ENCODE assay signal across 25 cellular contexts in the genomic region with DNA sequence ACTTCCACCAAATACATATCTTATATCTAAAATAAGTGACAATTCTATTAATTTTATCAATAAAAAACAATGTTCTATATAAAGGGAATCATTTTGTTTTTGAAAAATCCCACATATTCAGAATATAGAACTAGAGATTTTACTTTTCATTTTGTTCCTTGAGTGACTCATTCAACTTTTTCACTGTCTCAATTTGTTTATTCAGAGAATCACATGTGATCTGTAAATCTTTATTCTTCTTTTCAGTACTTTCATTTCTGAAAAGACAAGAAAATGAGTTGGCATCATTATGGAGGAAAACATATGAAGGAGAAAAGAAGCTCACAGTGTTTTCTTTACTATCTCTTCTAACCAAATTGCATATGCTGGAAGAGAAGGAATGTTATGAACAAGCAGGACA. TPM values are rescaled to one million over a fixed set of nuclear protein-coding genes. Genes with fewer than 3 reads are reported as not detected.
DNase-seq lines count a peak whose midpoint lies in the region; ATAC-seq, FAIRE-seq and TF ChIP-seq lines count a peak whose summit lies in the region.
"Had no signal": no experiment of that assay in that cellular context is flagged by ENCODE, and none has a peak within 500 bp of the region (broad histone marks: within the 10 kb centered on the region; RNA-seq: fewer than 3 reads in every experiment).

No MANE protein-coding gene starts in this region.

- no peak overlapping the region for H2AFZ ChIP-seq in mammary epithelial cell (ENCODE audit: low read depth, low read length)

- dilution Hi-C loops in mammary epithelial cell (cut with HindIII; ENCODE audit: low sequenced_read_pairs): no loop called here

- TF ChIP-seq CTCF in cardiac muscle cell (IDR thresholded peaks at IDR 0.05; ENCODE audit: low read depth, low read length): no peak
- no peak for TF ChIP-seq CTCF in kidney (IDR thresholded peaks at IDR 0.05; ENCODE audit: borderline replicate concordance, extremely low read depth, insufficient read depth)
- TF ChIP-seq CTCF in mammary epithelial cell (conservative IDR thresholded peaks at IDR 0.05 in 1 of 2, IDR thresholded peaks at IDR 0.05 in 1 of 2; ENCODE audit: extremely low read depth in 1 of 2, insufficient read depth in 1 of 2, low read depth in 1 of 2, low read length in 2 of 2): no peak
- TF ChIP-seq CTCF in stomach (IDR thresholded peaks at IDR 0.05): no peak

- intact Hi-C loops in Right ventricle myocardium inferior (cut with DNase I): no loop called here
- intact Hi-C loops in kidney (cut with DNase I): no loop called here
- intact Hi-C loops in mammary epithelial cell (cut with micrococcal nuclease): loop anchor here (5.0 kb wide), 1 partner anchor 132 kb away; no protein-coding TSS in a partner anchor
- intact Hi-C loops in stomach (cut with DNase I; ENCODE audit: low total_unique reads): no loop called here

- H3K4me2 ChIP-seq in mammary epithelial cell (ENCODE audit: insufficient read depth, low read depth, low read length): no peak overlapping the region
- H3K4me2 ChIP-seq: smooth muscle cell had no signal

- H3K4me1 ChIP-seq in cardiac muscle cell (ENCODE audit: low read depth): peaks cover 30% of the 10 kb centered on the region
- H3K4me1 ChIP-seq in kidney (ENCODE audit: control insufficient read depth in 1 of 2, insufficient read depth in 1 of 2, low read depth in 1 of 2, low read length in 2 of 2): peaks cover 0 to 3% of the 10 kb centered on the region in 2 donors
- no peaks in the 10 kb centered on the region for H3K4me1 ChIP-seq in mammary epithelial cell (ENCODE audit: insufficient read depth, low read length)
- peaks cover 0 to 11% (median 0%) of the 10 kb centered on the region in 4 donors for H3K4me1 ChIP-seq in stomach
- H3K4me1 ChIP-seq: BE2C had no signal

- no peak overlapping the region for H3K9ac ChIP-seq in kidney (ENCODE audit: low read length in 2 of 2)
- H3K9ac ChIP-seq in mammary epithelial cell (ENCODE audit: insufficient read depth, low read length): no peak overlapping the region

- BruUV-seq in mammary epithelial cell (replicated peaks; lab: Mats Ljungman, UMichigan): no TSS peak

- no peak overlapping the region for H3K4me3 ChIP-seq in cardiac muscle cell
- no peak overlapping the region for H3K4me3 ChIP-seq in kidney (ENCODE audit: low read length in 2 of 2)
- no peak overlapping the region for H3K4me3 ChIP-seq in mammary epithelial cell (replicated peaks in 1 of 3; ENCODE audit: insufficient read depth in 1 of 3, low read depth in 2 of 3, low read length in 3 of 3)
- no peak overlapping the region for H3K4me3 ChIP-seq in stomach
- H3K4me3 ChIP-seq: coronary artery, esophagus muscularis mucosa, ovary, smooth muscle cell, transverse colon had no signal

- TF ChIP-seq EP300 in stomach (IDR thresholded peaks at IDR 0.05): no peak

- FAIRE-seq in kidney (lab: Jason Lieb, UNC): peak; percentile 89
- FAIRE-seq: H1 had no signal

- H3K36me3 ChIP-seq in cardiac muscle cell (no peaks in the 10 kb centered on the region), kidney (ENCODE audit: control insufficient read depth in 1 of 2, insufficient read depth in 2 of 2, low read length in 2 of 2) (no peaks in the 10 kb centered on the region), mammary epithelial cell (ENCODE audit: insufficient read depth, low read length) (peaks cover 21% of the 10 kb centered on the region), stomach (peaks cover 0 to 9% (median 0%) of the 10 kb centered on the region in 4 donors)
- H3K36me3 ChIP-seq: ovary, transverse colon had no signal

- H4K20me1 ChIP-seq in mammary epithelial cell (ENCODE audit: insufficient read depth, low read length): no peaks in the 10 kb centered on the region

- CTCF ChIA-PET in mammary epithelial cell (lab: Charles Lee; ENCODE audit: low non-redundant PET): no interaction called here

- no peak for TF ChIP-seq POLR2A in stomach (IDR thresholded peaks at IDR 0.05)

- in situ Hi-C loops in mammary epithelial cell (cut with MboI; ENCODE audit: low sequenced_read_pairs in 2 of 2): loop anchor here (5.0 kb wide), 2 partner anchors 62 to 67 kb away; no protein-coding TSS in a partner anchor

- peak overlapping the region; percentile 77 for H3K27ac ChIP-seq in cardiac muscle cell
- peak overlapping the region; percentile 56 to 71 for H3K27ac ChIP-seq in kidney (ENCODE audit: low read depth in 2 of 2, low read length in 2 of 2)
- no peak overlapping the region for H3K27ac ChIP-seq in mammary epithelial cell (ENCODE audit: insufficient read depth, low read depth, low read length)
- H3K27ac ChIP-seq in stomach: no peak overlapping the region
- H3K27ac ChIP-seq: coronary artery, esophagus muscularis mucosa, ovary had no signal

- H3K9me3 ChIP-seq in cardiac muscle cell (ENCODE audit: low read depth): no peaks in the 10 kb centered on the region
- H3K9me3 ChIP-seq in kidney (ENCODE audit: control insufficient read depth in 1 of 2, low read length in 2 of 2): no peaks in the 10 kb centered on the region
- H3K9me3 ChIP-seq in mammary epithelial cell (replicated peaks; ENCODE audit: insufficient read depth, low read length): no peaks in the 10 kb centered on the region
- H3K9me3 ChIP-seq in stomach: no peaks in the 10 kb centered on the region
- H3K9me3 ChIP-seq: BE2C, esophagus muscularis mucosa, ovary, transverse colon had no signal

- no peaks in the 10 kb centered on the region for H3K79me2 ChIP-seq in mammary epithelial cell (ENCODE audit: insufficient read depth, low read length)

- DNase-seq in cardiac muscle cell (ENCODE audit: low read depth in 1 of 2, low spot score in 1 of 2) (no peak), Right ventricle myocardium inferior (ENCODE audit: missing footprints) (no peak), amniotic epithelial cell (ENCODE audit: low read depth) (peak; percentile 11), kidney (no peak), mammary epithelial cell (no peak), stomach (no peak), hepatic stellate cell (ENCODE audit: low spot score) (no peak)
- DNase-seq: activated naive CD8-positive, alpha-beta T cell treated with anti-CD3 and anti-CD28 coated beads, Interleukin-2, amount 50 U/mL, for 24 hours; activated T-cell treated with anti-CD3 and anti-CD28 coated beads, Interleukin-2, amount 50 U/mL, for 4 hours; BE2C; DMS53; effector memory CD4-positive, alpha-beta T cell; hypothalamus; NCI-H1105; NCI-H1930; NCI-H526; ovary; stimulated activated CD4-positive, alpha-beta T cell treated with anti-CD3 and anti-CD28 coated beads, Interleukin-1b, Interleukin-23, amount 100 ng/mL, for 48 hours; transverse colon had no signal

- ATAC-seq in Right ventricle myocardium inferior (no peak), HG02588 (IDR thresholded peaks at IDR 0.05; ENCODE audit: unreplicated experiment) (no peak)
- ATAC-seq: activated naive CD8-positive, alpha-beta T cell treated with anti-CD3 and anti-CD28 coated beads, Interleukin-2, amount 50 U/mL, for 24 hours; activated T-cell treated with anti-CD3 and anti-CD28 coated beads, Interleukin-2, amount 50 U/mL, for 4 hours; natural killer cell treated with Interleukin-12 subunit alpha and Interleukin-12 subunit beta and Interleukin-15 and Interleukin-18, amount 100 ng/mL, for 72 hours had no signal

- H3K27me3 ChIP-seq in cardiac muscle cell (no peaks in the 10 kb centered on the region), mammary epithelial cell (ENCODE audit: insufficient read depth, low read length) (no peaks in the 10 kb centered on the region), stomach (no peaks in the 10 kb centered on the region)
- H3K27me3 ChIP-seq: BE2C, esophagus muscularis mucosa, ovary, transverse colon had no signal

RNA-seq across cellular contexts. Expression of gene CIP2A, which starts 35.0 kb away (rescaled TPM):
- total RNA-seq in cardiac muscle cell: 4.1 and 12.2 TPM in 2 replicates
- polyA plus RNA-seq in cardiac muscle cell: 8.1 and 16.1 TPM in 2 replicates
- total RNA-seq in Right ventricle myocardium inferior: 1.1 TPM
- 3.5 TPM for total RNA-seq in kidney
- 0.82 TPM for polyA plus RNA-seq in kidney (ENCODE audit: insufficient read depth, low read depth, low replicate concordance)
- total RNA-seq in mammary epithelial cell: 10 to 100 TPM in 1 of 2 donors, 1 to 10 TPM in 1; 6.8 to 24.0 TPM
- 12.3 TPM for polyA plus RNA-seq in mammary epithelial cell
- polyA minus RNA-seq in mammary epithelial cell: 33.6 TPM
- 10 to 100 TPM in 2 of 5 donors, 1 to 10 TPM in 1, under 1 TPM in 1, not detected in 1; 0.58 to 26.4 (median 8.0) TPM for total RNA-seq in stomach
- polyA plus RNA-seq in stomach: 1 to 10 TPM; 1.3 to 1.8 (median 1.4) TPM

RNA-seq across cellular contexts. Expression of gene DZIP3, which starts 35.3 kb away (rescaled TPM):
- total RNA-seq in cardiac muscle cell (18.3 and 31.2 TPM in 2 replicates), Right ventricle myocardium inferior (15.4 TPM), kidney (15.5 TPM), mammary epithelial cell (1 to 10 TPM; 6.2 to 7.3 TPM), stomach (10 to 100 TPM in 2 of 5 donors, 1 to 10 TPM in 3; 2.0 to 28.6 (median 9.1) TPM)
- polyA plus RNA-seq in cardiac muscle cell (27.6 and 50.2 TPM in 2 replicates), kidney (ENCODE audit: insufficient read depth, low read depth, low replicate concordance) (9.4 TPM), mammary epithelial cell (3.1 TPM), stomach (1 to 10 TPM; 1.2 to 2.2 (median 1.7) TPM)
- polyA minus RNA-seq in mammary epithelial cell: 4.4 TPM

RNA-seq across cellular contexts. Expression of gene MYH15, which starts 43.8 kb away (rescaled TPM):
- total RNA-seq in cardiac muscle cell (0.24 and 0.56 TPM in 2 replicates), Right ventricle myocardium inferior (0.19 TPM), kidney (0.44 TPM), mammary epithelial cell (1 to 10 TPM in 1 of 2 donors, under 1 TPM in 1; under 0.01 to 6.2 TPM), stomach (under 1 TPM in 1 of 5 donors, not detected in 4; 0.37 TPM)
- polyA plus RNA-seq in cardiac muscle cell (0.55 TPM in 1 of 2 replicates, not detected in the other), kidney (ENCODE audit: insufficient read depth, low read depth, low replicate concordance) (not detected), mammary epithelial cell (1.7 TPM), stomach (under 1 TPM; 0.05 to 0.15 (median 0.06) TPM)
- polyA minus RNA-seq in mammary epithelial cell: 2.7 TPM
- total RNA-seq: H1 had no signal
- polyA plus RNA-seq: smooth muscle cell had no signal

Comparison
In these comparisons a context has a peak if more than half of its experiments do, and no peak if none do; other contexts are left out.
1. H3K27ac ChIP-seq: peak in cardiac muscle cell (single experiment) and kidney (2 of 2); none in mammary epithelial cell (single experiment) and stomach (0 of 5).